ENCODE assay signal across 1 cellular context in the genomic region with DNA sequence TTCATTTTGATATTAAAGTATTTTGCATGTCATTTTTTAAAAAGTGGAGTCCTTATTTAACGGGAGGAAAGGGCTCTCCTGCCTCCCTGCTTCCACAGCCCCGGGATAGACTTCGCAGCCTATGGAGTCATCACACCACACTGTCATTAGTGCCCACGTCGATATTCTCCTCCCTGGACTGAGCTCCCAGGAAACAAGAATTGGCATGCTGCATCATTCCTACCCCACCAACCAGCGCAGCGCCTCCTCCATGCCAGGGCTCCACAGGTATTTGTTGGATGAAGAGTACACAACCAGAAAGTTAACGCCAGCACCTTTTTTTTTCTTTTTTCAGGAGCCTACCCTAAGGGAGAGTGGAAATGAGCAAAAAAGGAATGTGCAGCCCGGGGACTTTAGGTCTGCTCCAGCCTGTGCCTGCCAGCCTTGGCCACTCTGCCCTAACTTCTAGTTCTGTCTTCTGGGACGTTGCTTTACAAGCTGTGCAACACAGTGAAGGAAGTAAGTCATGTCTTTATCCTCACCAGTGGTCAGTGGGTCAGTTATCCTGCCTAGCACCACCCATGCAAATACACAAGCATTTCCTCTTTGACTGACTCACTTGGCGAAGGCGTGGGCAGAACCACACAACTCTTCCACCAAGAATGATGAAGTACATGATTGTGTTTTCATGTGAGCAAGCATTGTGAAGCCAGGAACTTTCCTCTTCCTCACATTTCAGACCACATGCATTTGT.
TF ChIP-seq lines count a peak whose summit lies in the region.

No MANE protein-coding gene starts in this region.

TF ChIP-seq in SK-N-SH, 30 proteins besides CTCF, POLR2A, EP300 and RAD21 (continued from another document):
- no peak; the same call in 1 of the 2 replicates for TF ChIP-seq NFIC (IDR thresholded peaks at IDR 0.05; ENCODE audit: borderline replicate concordance)
- no peak for TF ChIP-seq JUND (IDR thresholded peaks at IDR 0.05)
- peak; percentile 20; the same call in 1 of the 2 replicates for TF ChIP-seq FOSL2 (IDR thresholded peaks at IDR 0.05; ENCODE audit: borderline replicate concordance, low read depth)
